In genomic region chr1:225763815-225764548, GRCh38 we compare ENCODE assay signal across 12 cellular contexts. TPM values are rescaled to one million over a fixed set of nuclear protein-coding genes. Genes with fewer than 3 reads are reported as not detected.
DNase-seq lines count a peak whose midpoint lies in the region; ATAC-seq and TF ChIP-seq lines count a peak whose summit lies in the region.
"Had no signal": no experiment of that assay in that cellular context is flagged by ENCODE, and none has a peak within 500 bp of the region (broad histone marks: within the 10 kb centered on the region; RNA-seq: fewer than 3 reads in every experiment).

No MANE protein-coding gene starts in this region.

- DNase-seq in Right ventricle myocardium inferior (ENCODE audit: missing footprints) (no peak), cardiac septum (ENCODE audit: low spot score) (no peak), cardiac fibroblast (ENCODE audit: low read depth in 2 of 2) (peak; percentile 65 to 93), mesenteric fat pad (ENCODE audit: low spot score) (peak; percentile 81), DMS153 (lab: John Stamatoyannopoulos, UW) (no peak)
- no peak for DNase-seq in activated CD4-positive, alpha-beta T cell treated with anti-CD3 and anti-CD28 coated beads, Interleukin-2, amount 50 U/mL, for 48 hours
- no peak for DNase-seq in stimulated activated CD4-positive, alpha-beta T cell treated with anti-CD3 and anti-CD28 coated beads, Interleukin-2, amount 100 ng/mL, for 48 hours
- DNase-seq: activated CD4-positive, alpha-beta T cell treated with anti-CD3 and anti-CD28 coated beads for 36 hours; effector memory CD4-positive, alpha-beta T cell; NCI-H1436 treated with DMSO at 0.1 percent for 48 hours; posterior cingulate gyrus had no signal

- intact Hi-C loops in Right ventricle myocardium inferior (cut with DNase I): no loop called here
- intact Hi-C loops in cardiac septum (cut with DNase I): loop anchor here (1.0 kb wide), 1 partner anchor 9 kb away; no protein-coding TSS in a partner anchor

- no peak for TF ChIP-seq CTCF in cardiac fibroblast (IDR thresholded peaks at IDR 0.05; ENCODE audit: low read depth, low read length)

- H3K4me3 ChIP-seq in cardiac fibroblast (replicated peaks in 1 of 2; ENCODE audit: low read depth in 2 of 2, low read length in 2 of 2): no peak overlapping the region

- ATAC-seq in Right ventricle myocardium inferior (peak; percentile 38), GM21528 (IDR thresholded peaks at IDR 0.05; ENCODE audit: low FRiP score, unreplicated experiment) (no peak)
- ATAC-seq: activated CD4-positive, alpha-beta T cell treated with anti-CD3 and anti-CD28 coated beads for 36 hours had no signal

RNA-seq across cellular contexts. Expression of gene SRP9, which starts 13.6 kb away (rescaled TPM):
- total RNA-seq in Right ventricle myocardium inferior: 192 TPM
- 182 TPM for total RNA-seq in cardiac septum
- 125 TPM for total RNA-seq in mesenteric fat pad

RNA-seq across cellular contexts. Expression of gene EPHX1, which starts 45.9 kb away (rescaled TPM):
- 76.0 TPM for total RNA-seq in Right ventricle myocardium inferior
- 39.2 TPM for total RNA-seq in cardiac septum
- 288 TPM for total RNA-seq in mesenteric fat pad

Comparison
In these comparisons a context has a peak if more than half of its experiments do, and no peak if none do; other contexts are left out.
1. DNase-seq: peak in cardiac fibroblast (2 of 2) and mesenteric fat pad (single experiment); none in Right ventricle myocardium inferior (single experiment), cardiac septum (single experiment), activated CD4-positive, alpha-beta T cell treated with anti-CD3 and anti-CD28 coated beads, Interleukin-2, amount 50 U/mL, for 48 hours (0 of 2), DMS153 (single experiment) and stimulated activated CD4-positive, alpha-beta T cell treated with anti-CD3 and anti-CD28 coated beads, Interleukin-2, amount 100 ng/mL, for 48 hours (0 of 2).